ENCODE assay signal across 23 cellular contexts in the genomic region with DNA sequence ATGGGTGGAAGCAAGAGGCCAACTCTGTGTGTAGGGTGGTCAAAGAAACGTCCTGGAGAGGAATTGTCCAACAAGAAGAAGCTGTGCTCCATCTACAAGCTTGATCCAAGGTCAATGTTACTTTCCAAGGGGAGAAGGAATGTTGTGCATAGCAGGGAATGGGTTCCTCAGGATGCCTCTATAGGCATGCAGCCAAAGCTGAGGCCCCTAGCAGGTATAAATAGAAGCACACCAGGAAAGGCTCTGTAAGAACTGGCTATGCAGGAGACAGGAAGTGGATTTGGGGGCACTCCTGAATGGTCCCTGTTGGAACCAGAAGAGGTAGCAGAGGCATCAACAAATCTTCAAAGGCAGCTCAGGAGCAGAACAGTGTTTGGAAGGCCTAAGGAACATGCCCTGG.
"Had no signal": no experiment of that assay in that cellular context is flagged by ENCODE, and none has a peak within 500 bp of the region (broad histone marks: within the 10 kb centered on the region; RNA-seq: fewer than 3 reads in every experiment).

No MANE protein-coding gene starts in this region.

- H3K4me3 Mint-ChIP-seq: activated CD8-positive, alpha-beta T cell treated with anti-CD3 and anti-CD28 coated beads for 36 hours; activated naive CD8-positive, alpha-beta T cell treated with anti-CD3 and anti-CD28 coated beads for 36 hours; activated T-helper 17 cell treated with anti-CD3 and anti-CD28 coated beads, Interleukin-2, amount 50 U/mL, for 72 hours; central memory CD8-positive, alpha-beta T cell; naive thymus-derived CD8-positive, alpha-beta T cell; T-helper 2 cell treated with Interferon-gamma antibody and Interleukin-4, amounts not matched to agents 5 μg/mL and 100 μg/mL, for 36 hours had no signal

- H3K4me3 ChIP-seq: colonic mucosa, SK-N-MC, suprapubic skin, upper lobe of left lung had no signal

- H3K9me3 Mint-ChIP-seq: activated T-helper 17 cell treated with anti-CD3 and anti-CD28 coated beads, Interleukin-2, amount 50 U/mL, for 72 hours; central memory CD8-positive, alpha-beta T cell had no signal

- ATAC-seq: activated CD8-positive, alpha-beta T cell treated with anti-CD3 and anti-CD28 coated beads for 36 hours; activated T-helper 17 cell treated with anti-CD3 and anti-CD28 coated beads, Interleukin-2, amount 50 U/mL, for 72 hours; foreskin keratinocyte; naive thymus-derived CD8-positive, alpha-beta T cell; stimulated activated naive CD8-positive, alpha-beta T cell treated with anti-CD3 and anti-CD28 coated beads, Interleukin-15, Interleukin-2, amounts not matched to agents 100 U/mL and 50 U/mL, for 24 hours had no signal

- H3K27ac ChIP-seq: colonic mucosa, foreskin keratinocyte, neutrophil, SK-N-MC, suprapubic skin, upper lobe of left lung had no signal

- H3K9me3 ChIP-seq: colonic mucosa, neutrophil, suprapubic skin, upper lobe of left lung had no signal

- H3K4me1 ChIP-seq: colonic mucosa, suprapubic skin had no signal

- H3K27ac Mint-ChIP-seq: activated CD8-positive, alpha-beta T cell treated with anti-CD3 and anti-CD28 coated beads for 36 hours; activated naive CD8-positive, alpha-beta T cell treated with anti-CD3 and anti-CD28 coated beads for 36 hours; activated T-helper 17 cell treated with anti-CD3 and anti-CD28 coated beads, Interleukin-2, amount 50 U/mL, for 72 hours; naive thymus-derived CD8-positive, alpha-beta T cell; T-helper 2 cell treated with Interferon-gamma antibody and Interleukin-4, amounts not matched to agents 5 μg/mL and 100 μg/mL, for 36 hours had no signal

- H3K36me3 Mint-ChIP-seq: activated naive CD8-positive, alpha-beta T cell treated with anti-CD3 and anti-CD28 coated beads for 36 hours; brain; naive thymus-derived CD8-positive, alpha-beta T cell had no signal

- DNase-seq: activated CD4-positive, alpha-beta T cell treated with anti-CD3 and anti-CD28 coated beads for 48 hours; activated CD4-positive, CD25-positive, alpha-beta regulatory T cell; activated CD8-positive, alpha-beta T cell treated with anti-CD3 and anti-CD28 coated beads for 36 hours; activated naive CD4-positive, alpha-beta T cell; activated naive CD8-positive, alpha-beta T cell treated with anti-CD3 and anti-CD28 coated beads for 36 hours; activated T-cell treated with anti-CD3 and anti-CD28 coated beads, Interleukin-2, amount 50 U/mL, for 1 hour; amygdala; colonic mucosa; foreskin keratinocyte; glutamatergic neuron; mesendoderm; naive thymus-derived CD8-positive, alpha-beta T cell; retina; stimulated activated CD4-positive, alpha-beta T cell treated with anti-CD3 and anti-CD28 coated beads, Interleukin-2, amount 100 ng/mL, for 24 hours; stimulated activated naive CD8-positive, alpha-beta T cell treated with anti-CD3 and anti-CD28 coated beads, Interleukin-15, Interleukin-2, amounts not matched to agents 100 U/mL and 50 U/mL, for 24 hours; upper lobe of left lung had no signal

- H3K27me3 ChIP-seq: colonic mucosa, foreskin keratinocyte, neutrophil, suprapubic skin, upper lobe of left lung had no signal

- H3K36me3 ChIP-seq: colonic mucosa, neutrophil, suprapubic skin, upper lobe of left lung had no signal

- H3K27me3 Mint-ChIP-seq: activated T-helper 17 cell treated with anti-CD3 and anti-CD28 coated beads, Interleukin-2, amount 50 U/mL, for 72 hours; brain had no signal
